8 cellular contexts compared by ENCODE assay signal in the genomic region with DNA sequence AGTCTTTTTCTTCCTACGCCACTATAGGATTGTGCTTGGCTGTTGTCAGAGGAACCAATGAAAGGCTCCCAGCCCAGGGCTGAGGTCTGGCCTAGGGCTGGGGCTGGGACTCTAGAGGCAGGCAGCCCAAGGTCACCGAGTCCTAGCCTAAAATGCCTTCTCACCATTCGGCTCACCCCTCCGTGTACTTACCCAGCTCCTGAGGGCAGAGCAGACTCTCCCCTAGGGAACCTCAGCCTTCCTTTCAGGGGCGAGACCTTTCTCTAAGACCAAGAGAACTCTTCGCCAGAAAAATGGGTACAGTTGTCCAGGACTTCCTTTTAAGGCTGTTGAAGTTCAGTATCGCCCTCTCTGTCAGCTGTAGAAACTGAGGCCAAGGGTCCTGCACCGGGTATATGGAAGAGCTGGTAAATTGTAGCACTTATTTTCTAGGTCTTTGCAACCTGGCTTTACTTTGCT. TPM values are rescaled to one million over a fixed set of nuclear protein-coding genes. Genes with fewer than 3 reads are reported as not detected.
DNase-seq lines count a peak whose midpoint lies in the region; ATAC-seq and TF ChIP-seq lines count a peak whose summit lies in the region.

No MANE protein-coding gene starts in this region.

- DNase-seq in AG04450 (ENCODE audit: low read depth, low spot score) = no peak
- no peak for DNase-seq in PC-9
- no peak for DNase-seq in NCI-H446 treated with DMSO at 0.1 percent for 48 hours (lab: John Stamatoyannopoulos, UW)
- no peak for DNase-seq in retina

- POLR2A ChIA-PET in AG04450 (lab: Yijun Ruan, JAX) = interaction anchor here (0.9 to 1.5 kb wide), 3 partner anchors 11 to 110 kb away, joined by 3 read pairs; no protein-coding TSS in a partner anchor
- POLR2A ChIA-PET in PC-9 (lab: Charles Lee; ENCODE audit: unreplicated experiment) = interaction anchor here (0.7 kb wide), 1 partner anchor 1348 kb away, joined by 5 read pairs; no protein-coding TSS in a partner anchor

- CTCF ChIA-PET in AG04450 (lab: Charles Lee) = interaction anchor here (1.0 to 1.5 kb wide), 4 partner anchors 28 to 387 kb away, joined by 3 to 6 read pairs (median 4); no protein-coding TSS in a partner anchor
- CTCF ChIA-PET in PC-9 (lab: Charles Lee) = interaction anchor here (1.1 kb wide), 1 partner anchor 77 kb away, joined by 3 read pairs; no protein-coding TSS in a partner anchor

- peaks cover 3% of the 10 kb centered on the region; the same call in 1 of the 2 replicates for H3K9me3 ChIP-seq in AG04450 (ENCODE audit: control insufficient read depth, insufficient read depth, low read length)
- no peaks in the 10 kb centered on the region for H3K9me3 ChIP-seq in PC-9 (ENCODE audit: insufficient read depth, low read depth)
- H3K9me3 ChIP-seq in endocrine pancreas (ENCODE audit: control insufficient read depth, low read length) = no peaks in the 10 kb centered on the region

- no peaks in the 10 kb centered on the region for H3K9me3 Mint-ChIP-seq in nephron

- H2AFZ ChIP-seq in PC-9 = peak overlapping the region; percentile 78

- peaks cover 66% of the 10 kb centered on the region for H3K79me2 ChIP-seq in PC-9 (ENCODE audit: low read depth)

- no peaks in the 10 kb centered on the region; the same call in 1 of the 2 replicates for H3K36me3 ChIP-seq in PC-9 (ENCODE audit: low read depth)
- no peaks in the 10 kb centered on the region for H3K36me3 ChIP-seq in endocrine pancreas (ENCODE audit: control insufficient read depth, insufficient read depth, low read length)

- peaks cover 55% of the 10 kb centered on the region for H3K4me1 Mint-ChIP-seq in nephron

- H3K27ac ChIP-seq in AG04450 (ENCODE audit: low read depth, low read length) (peak overlapping the region; percentile 92), PC-9 (peak overlapping the region; percentile 85)

- peak overlapping the region; percentile 55 to 79 (median 76) for H3K27ac Mint-ChIP-seq in nephron

- H3K4me3 ChIP-seq in AG04450 (ENCODE audit: low read depth, low read length) (peak overlapping the region; percentile 69), PC-9 (peak overlapping the region; percentile 82), endocrine pancreas (ENCODE audit: control insufficient read depth, insufficient read depth, low read length) (no peak overlapping the region)

- H3K4me3 Mint-ChIP-seq in nephron = peak overlapping the region; percentile 88 to 92 (median 90)

- intact Hi-C loops in PC-9 (cut with micrococcal nuclease; ENCODE audit: unreplicated experiment) = loop anchor here (2.0 to 10.0 kb wide), 5 partner anchors 30 to 368 kb away; no protein-coding TSS in a partner anchor

- TF ChIP-seq CTCF in AG04450 (IDR thresholded peaks at IDR 0.05; ENCODE audit: low read depth, low read length) = no peak
- no peak for TF ChIP-seq CTCF in PC-9 (conservative IDR thresholded peaks at IDR 0.05)
- no peak for TF ChIP-seq CTCF in nephron (IDR thresholded peaks at IDR 0.05; ENCODE audit: unreplicated experiment in 3 of 3)

- H4K20me1 ChIP-seq in PC-9 (ENCODE audit: insufficient read depth) = peaks cover 23% of the 10 kb centered on the region

- H3K4me1 ChIP-seq in PC-9 (replicated peaks; ENCODE audit: insufficient read depth) (peaks cover 31% of the 10 kb centered on the region), endocrine pancreas (ENCODE audit: control insufficient read depth, insufficient read depth, low read length) (no peaks in the 10 kb centered on the region)

- peaks cover 23% of the 10 kb centered on the region for H3K27me3 Mint-ChIP-seq in nephron (ENCODE audit: low read depth)

- no peak for ATAC-seq in HG02678 (IDR thresholded peaks at IDR 0.05; ENCODE audit: unreplicated experiment)
- no peak for ATAC-seq in HG03095 (IDR thresholded peaks at IDR 0.05; ENCODE audit: unreplicated experiment)

- peak overlapping the region; percentile 87 for H3K4me2 ChIP-seq in PC-9

- no peaks in the 10 kb centered on the region for H3K27me3 ChIP-seq in AG04450 (ENCODE audit: control insufficient read depth, insufficient read depth, low read length)
- no peaks in the 10 kb centered on the region for H3K27me3 ChIP-seq in PC-9 (ENCODE audit: insufficient read depth, low read depth)
- no peaks in the 10 kb centered on the region for H3K27me3 ChIP-seq in endocrine pancreas (ENCODE audit: control insufficient read depth, insufficient read depth, low read length)

- no peaks in the 10 kb centered on the region for H3K36me3 Mint-ChIP-seq in nephron (ENCODE audit: low read depth)

- H3K9me2 ChIP-seq in PC-9 (ENCODE audit: insufficient read depth) = no peaks in the 10 kb centered on the region

- peak overlapping the region; percentile 87 for H3K9ac ChIP-seq in endocrine pancreas (ENCODE audit: control insufficient read depth, insufficient read depth, low read length)

- TSS peak; percentile 75 for BruUV-seq in PC-9 (replicated peaks; lab: Mats Ljungman, UMichigan)

- H3F3A ChIP-seq in PC-9 (ENCODE audit: insufficient read depth, low read depth) = peaks cover 22% of the 10 kb centered on the region; the same call in 1 of the 2 replicates

RNA-seq across cellular contexts. Expression of gene SPRY4, which starts 1.7 kb away (rescaled TPM):
- polyA plus RNA-seq in AG04450 (2011; rRNA removed) = 8.7 and 11.9 TPM in 2 replicates
- 19.6 and 28.1 TPM in 2 replicates for polyA minus RNA-seq in AG04450 (2011; rRNA and poly(A)+ RNA removed)
- total RNA-seq in PC-9 (2021) = 6.9 and 11.0 TPM in 2 replicates
